1 cellular context compared by ENCODE assay signal in genomic region chr16:14248791-14249190, GRCh38.
TF ChIP-seq lines count a peak whose summit lies in the region.

No MANE protein-coding gene starts in this region.

TF ChIP-seq in GM23338, 12 proteins besides CTCF, POLR2A, EP300 and RAD21 (continued from another document):
- TF ChIP-seq, protein P1, sequence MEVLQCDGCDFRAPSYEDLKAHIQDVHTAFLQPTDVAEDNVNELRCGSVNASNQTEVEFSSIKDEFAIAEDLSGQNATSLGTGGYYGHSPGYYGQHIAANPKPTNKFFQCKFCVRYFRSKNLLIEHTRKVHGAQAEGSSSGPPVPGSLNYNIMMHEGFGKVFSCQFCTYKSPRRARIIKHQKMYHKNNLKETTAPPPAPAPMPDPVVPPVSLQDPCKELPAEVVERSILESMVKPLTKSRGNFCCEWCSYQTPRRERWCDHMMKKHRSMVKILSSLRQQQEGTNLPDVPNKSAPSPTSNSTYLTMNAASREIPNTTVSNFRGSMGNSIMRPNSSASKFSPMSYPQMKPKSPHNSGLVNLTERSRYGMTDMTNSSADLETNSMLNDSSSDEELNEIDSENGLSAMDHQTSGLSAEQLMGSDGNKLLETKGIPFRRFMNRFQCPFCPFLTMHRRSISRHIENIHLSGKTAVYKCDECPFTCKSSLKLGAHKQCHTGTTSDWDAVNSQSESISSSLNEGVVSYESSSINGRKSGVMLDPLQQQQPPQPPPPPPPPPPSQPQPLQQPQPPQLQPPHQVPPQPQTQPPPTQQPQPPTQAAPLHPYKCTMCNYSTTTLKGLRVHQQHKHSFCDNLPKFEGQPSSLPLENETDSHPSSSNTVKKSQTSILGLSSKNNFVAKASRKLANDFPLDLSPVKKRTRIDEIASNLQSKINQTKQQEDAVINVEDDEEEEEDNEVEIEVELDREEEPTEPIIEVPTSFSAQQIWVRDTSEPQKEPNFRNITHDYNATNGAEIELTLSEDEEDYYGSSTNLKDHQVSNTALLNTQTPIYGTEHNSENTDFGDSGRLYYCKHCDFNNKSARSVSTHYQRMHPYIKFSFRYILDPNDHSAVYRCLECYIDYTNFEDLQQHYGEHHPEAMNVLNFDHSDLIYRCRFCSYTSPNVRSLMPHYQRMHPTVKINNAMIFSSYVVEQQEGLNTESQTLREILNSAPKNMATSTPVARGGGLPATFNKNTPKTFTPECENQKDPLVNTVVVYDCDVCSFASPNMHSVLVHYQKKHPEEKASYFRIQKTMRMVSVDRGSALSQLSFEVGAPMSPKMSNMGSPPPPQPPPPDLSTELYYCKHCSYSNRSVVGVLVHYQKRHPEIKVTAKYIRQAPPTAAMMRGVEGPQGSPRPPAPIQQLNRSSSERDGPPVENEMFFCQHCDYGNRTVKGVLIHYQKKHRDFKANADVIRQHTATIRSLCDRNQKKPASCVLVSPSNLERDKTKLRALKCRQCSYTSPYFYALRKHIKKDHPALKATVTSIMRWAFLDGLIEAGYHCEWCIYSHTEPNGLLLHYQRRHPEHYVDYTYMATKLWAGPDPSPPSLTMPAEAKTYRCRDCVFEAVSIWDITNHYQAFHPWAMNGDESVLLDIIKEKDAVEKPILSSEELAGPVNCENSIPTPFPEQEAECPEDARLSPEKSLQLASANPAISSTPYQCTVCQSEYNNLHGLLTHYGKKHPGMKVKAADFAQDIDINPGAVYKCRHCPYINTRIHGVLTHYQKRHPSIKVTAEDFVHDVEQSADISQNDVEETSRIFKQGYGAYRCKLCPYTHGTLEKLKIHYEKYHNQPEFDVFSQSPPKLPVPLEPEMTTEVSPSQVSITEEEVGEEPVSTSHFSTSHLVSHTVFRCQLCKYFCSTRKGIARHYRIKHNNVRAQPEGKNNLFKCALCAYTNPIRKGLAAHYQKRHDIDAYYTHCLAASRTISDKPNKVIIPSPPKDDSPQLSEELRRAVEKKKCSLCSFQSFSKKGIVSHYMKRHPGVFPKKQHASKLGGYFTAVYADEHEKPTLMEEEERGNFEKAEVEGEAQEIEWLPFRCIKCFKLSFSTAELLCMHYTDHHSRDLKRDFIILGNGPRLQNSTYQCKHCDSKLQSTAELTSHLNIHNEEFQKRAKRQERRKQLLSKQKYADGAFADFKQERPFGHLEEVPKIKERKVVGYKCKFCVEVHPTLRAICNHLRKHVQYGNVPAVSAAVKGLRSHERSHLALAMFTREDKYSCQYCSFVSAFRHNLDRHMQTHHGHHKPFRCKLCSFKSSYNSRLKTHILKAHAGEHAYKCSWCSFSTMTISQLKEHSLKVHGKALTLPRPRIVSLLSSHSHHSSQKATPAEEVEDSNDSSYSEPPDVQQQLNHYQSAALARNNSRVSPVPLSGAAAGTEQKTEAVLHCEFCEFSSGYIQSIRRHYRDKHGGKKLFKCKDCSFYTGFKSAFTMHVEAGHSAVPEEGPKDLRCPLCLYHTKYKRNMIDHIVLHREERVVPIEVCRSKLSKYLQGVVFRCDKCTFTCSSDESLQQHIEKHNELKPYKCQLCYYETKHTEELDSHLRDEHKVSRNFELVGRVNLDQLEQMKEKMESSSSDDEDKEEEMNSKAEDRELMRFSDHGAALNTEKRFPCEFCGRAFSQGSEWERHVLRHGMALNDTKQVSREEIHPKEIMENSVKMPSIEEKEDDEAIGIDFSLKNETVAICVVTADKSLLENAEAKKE (CRISPR knock-in tag; IDR thresholded peaks at IDR 0.05) = no peak
